In genomic region chr13:59680429-59681024, GRCh38 we compare ENCODE assay signal across 8 cellular contexts.
A peak's percentile ranks its signal among the peaks of the same experiment; 100 is the strongest.
DNase-seq lines count a peak whose midpoint lies in the region; ATAC-seq, FAIRE-seq and TF ChIP-seq lines count a peak whose summit lies in the region.

No MANE protein-coding gene starts in this region.

- in situ Hi-C loops in Panc1 (cut with HindIII; ENCODE audit: low pct_unique_long_range_greater_than_20kb, low sequenced_read_pairs), result no loop called here

- H3K9me3 ChIP-seq in Panc1 (ENCODE audit: control insufficient read depth, insufficient read depth, low read depth, low read length), result no peaks in the 10 kb centered on the region

- H3K27ac ChIP-seq in Panc1 (ENCODE audit: low read length), result no peak overlapping the region

- no peak for FAIRE-seq in D721Med (lab: Jason Lieb, UNC)

- DNase-seq in D721Med (ENCODE audit: insufficient read length, low spot score), result no peak
- peak; percentile 26 for DNase-seq in HFFc6
- DNase-seq in Panc1 (ENCODE audit: low read depth, low spot score), result no peak
- peak; percentile 9 to 56 for DNase-seq in foreskin fibroblast
- DNase-seq in activated CD4-positive, alpha-beta T cell treated with anti-CD3 and anti-CD28 coated beads, Interleukin-2, amount 50 U/mL, for 4 hours, result no peak
- DNase-seq in glomerular visceral epithelial cell (ENCODE audit: extremely low spot score), result no peak
- DNase-seq in stimulated activated effector memory CD8-positive, alpha-beta T cell treated with anti-CD3 and anti-CD28 coated beads, Interleukin-12 subunit alpha, Interleukin-12 subunit beta, amount 100 ng/mL, for 72 hours (ENCODE audit: low spot score in 2 of 2), result no peak

- H3K4me3 ChIP-seq in Panc1 (ENCODE audit: low read depth in 2 of 2, low read length in 2 of 2), result no peak overlapping the region
- no peak overlapping the region for H3K4me3 ChIP-seq in foreskin fibroblast (ENCODE audit: low read depth in 1 of 2, low read length in 2 of 2)

- no peak overlapping the region for H3K4me3 Mint-ChIP-seq in HFFc6
- H3K4me3 Mint-ChIP-seq in stimulated activated effector memory CD8-positive, alpha-beta T cell treated with anti-CD3 and anti-CD28 coated beads, Interleukin-12 subunit alpha, Interleukin-12 subunit beta, amount 100 ng/mL, for 72 hours, result no peak overlapping the region

- H3K36me3 ChIP-seq in Panc1 (ENCODE audit: control insufficient read depth, insufficient read depth, low read length), result no peaks in the 10 kb centered on the region

- no peak overlapping the region for H3K27ac Mint-ChIP-seq in HFFc6
- no peak overlapping the region for H3K27ac Mint-ChIP-seq in stimulated activated effector memory CD8-positive, alpha-beta T cell treated with anti-CD3 and anti-CD28 coated beads, Interleukin-12 subunit alpha, Interleukin-12 subunit beta, amount 100 ng/mL, for 72 hours

- ATAC-seq in Panc1 (no peak), HG03045 (IDR thresholded peaks at IDR 0.05; ENCODE audit: unreplicated experiment) (no peak)
- no peak for ATAC-seq in stimulated activated effector memory CD8-positive, alpha-beta T cell treated with anti-CD3 and anti-CD28 coated beads, Interleukin-12 subunit alpha, Interleukin-12 subunit beta, amount 100 ng/mL, for 72 hours

- H3K4me1 Mint-ChIP-seq in HFFc6 (ENCODE audit: low read depth), result peaks cover 25% of the 10 kb centered on the region
- no peaks in the 10 kb centered on the region for H3K4me1 Mint-ChIP-seq in stimulated activated effector memory CD8-positive, alpha-beta T cell treated with anti-CD3 and anti-CD28 coated beads, Interleukin-12 subunit alpha, Interleukin-12 subunit beta, amount 100 ng/mL, for 72 hours

- CTCF ChIA-PET in Panc1 (lab: Charles Lee), result interaction anchor here (0.6 to 0.7 kb wide), 2 partner anchors 13 to 1857 kb away, joined by 3 to 5 read pairs; no protein-coding TSS in a partner anchor

- H3K36me3 Mint-ChIP-seq in HFFc6 (ENCODE audit: low read depth), result no peaks in the 10 kb centered on the region
- no peaks in the 10 kb centered on the region for H3K36me3 Mint-ChIP-seq in stimulated activated effector memory CD8-positive, alpha-beta T cell treated with anti-CD3 and anti-CD28 coated beads, Interleukin-12 subunit alpha, Interleukin-12 subunit beta, amount 100 ng/mL, for 72 hours

- POLR2A ChIA-PET in Panc1 (lab: Charles Lee), result no interaction called here

- H3K27me3 ChIP-seq in Panc1 (ENCODE audit: control insufficient read depth, insufficient read depth, low read length), result no peaks in the 10 kb centered on the region

- TF ChIP-seq CTCF in D721Med (IDR thresholded peaks at IDR 0.05; ENCODE audit: insufficient read depth, missing control alignments) (peak; percentile 73), HFFc6 (IDR thresholded peaks at IDR 0.05) (peak; percentile 89), Panc1 (IDR thresholded peaks at IDR 0.05) (peak; percentile 64; the same call in 1 of the 2 replicates), foreskin fibroblast (IDR thresholded peaks at IDR 0.05; ENCODE audit: low read depth, low read length) (peak; percentile 75)

- peaks cover 2% of the 10 kb centered on the region; the same call in 1 of the 2 replicates for H3K27me3 Mint-ChIP-seq in HFFc6 (ENCODE audit: insufficient read depth)

- H3K9me3 Mint-ChIP-seq in HFFc6, result no peaks in the 10 kb centered on the region
- H3K9me3 Mint-ChIP-seq in stimulated activated effector memory CD8-positive, alpha-beta T cell treated with anti-CD3 and anti-CD28 coated beads, Interleukin-12 subunit alpha, Interleukin-12 subunit beta, amount 100 ng/mL, for 72 hours, result no peaks in the 10 kb centered on the region

- intact Hi-C loops in Panc1 (cut with micrococcal nuclease; ENCODE audit: unreplicated experiment), result loop anchor here (2.0 to 5.0 kb wide), 3 partner anchors 90 to 543 kb away; no protein-coding TSS in a partner anchor

- H3K4me1 ChIP-seq in Panc1 (ENCODE audit: control insufficient read depth, insufficient read depth, low read length), result no peaks in the 10 kb centered on the region

- BruUV-seq in Panc1 (replicated peaks; lab: Mats Ljungman, UMichigan), result no TSS peak

Comparison
In these comparisons a context has a peak if more than half of its experiments do, and no peak if none do; other contexts are left out.
1. DNase-seq: peak in HFFc6 (single experiment) and foreskin fibroblast (2 of 2); none in D721Med (single experiment), Panc1 (single experiment), activated CD4-positive, alpha-beta T cell treated with anti-CD3 and anti-CD28 coated beads, Interleukin-2, amount 50 U/mL, for 4 hours (0 of 2), glomerular visceral epithelial cell (single experiment) and stimulated activated effector memory CD8-positive, alpha-beta T cell treated with anti-CD3 and anti-CD28 coated beads, Interleukin-12 subunit alpha, Interleukin-12 subunit beta, amount 100 ng/mL, for 72 hours (0 of 2).
2. Peak in every context shown above with its lines, with median percentiles within 50 percentile points of each other: CTCF ChIP-seq.